26 cellular contexts compared by ENCODE assay signal in the genomic region with DNA sequence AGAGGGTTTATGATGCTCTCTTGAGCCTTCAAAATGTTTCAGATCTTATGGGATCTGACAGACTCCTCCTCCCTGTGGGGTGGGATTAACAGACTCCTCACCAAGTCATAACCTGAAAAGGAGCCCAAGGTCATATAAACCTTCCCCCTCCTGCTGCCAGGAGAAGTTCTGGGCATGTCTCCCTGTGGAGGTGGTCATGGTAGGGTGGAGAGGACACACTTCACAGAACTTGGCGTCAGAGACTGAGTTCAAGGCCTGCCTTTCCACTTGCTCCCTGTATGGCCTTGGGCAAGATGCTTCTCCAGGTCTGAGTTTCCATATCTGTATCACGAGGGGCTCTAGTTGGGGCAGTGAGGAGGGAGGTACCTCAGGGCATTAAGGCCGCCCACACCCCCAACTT. TPM values are rescaled to one million over a fixed set of nuclear protein-coding genes. Genes with fewer than 3 reads are reported as not detected.
"Had no signal": no experiment of that assay in that cellular context is flagged by ENCODE, and none has a peak within 500 bp of the region (broad histone marks: within the 10 kb centered on the region; RNA-seq: fewer than 3 reads in every experiment).

No MANE protein-coding gene starts in this region.

- H3K4me3 ChIP-seq: esophagus squamous epithelium, gastroesophageal sphincter had no signal

- H3K9me3 ChIP-seq: esophagus squamous epithelium, gastroesophageal sphincter had no signal

- H3K27me3 ChIP-seq: brain microvascular endothelial cell, esophagus squamous epithelium, gastroesophageal sphincter had no signal

- H3K36me3 ChIP-seq: brain microvascular endothelial cell had no signal

- H3K4me1 ChIP-seq: esophagus squamous epithelium had no signal

- DNase-seq: activated CD4-positive, alpha-beta memory T cell treated with anti-CD3 and anti-CD28 coated beads, Interleukin-2, amount 10 ng/mL, durations not matched to agents 7 days and 5 days; activated CD4-positive, alpha-beta T cell treated with anti-CD3 and anti-CD28 coated beads for 36 hours; activated CD4-positive, alpha-beta T cell treated with anti-CD3 and anti-CD28 coated beads, Interleukin-2, amount 10 ng/mL, durations not matched to agents 7 days and 5 days; activated CD4-positive, alpha-beta T cell treated with anti-CD3 and anti-CD28 coated beads, Interleukin-2, amount 50 U/mL, for 4 hours; activated CD4-positive, CD25-positive, alpha-beta regulatory T cell; activated CD4-positive, CD25-positive, alpha-beta regulatory T cell treated with anti-CD3 and anti-CD28 coated beads, Interleukin-2, amount 50 U/mL, for 72 hours; activated CD8-positive, alpha-beta memory T cell treated with anti-CD3 and anti-CD28 coated beads, Interleukin-2, amount 50 U/mL, for 48 hours; activated gamma-delta T cell; activated naive CD4-positive, alpha-beta T cell; activated naive CD4-positive, alpha-beta T cell treated with anti-CD3 and anti-CD28 coated beads, Interleukin-2, amount 10 ng/mL, durations not matched to agents 7 days and 5 days; activated naive CD8-positive, alpha-beta T cell treated with anti-CD3 and anti-CD28 coated beads, Interleukin-2, amount 10 ng/mL, durations not matched to agents 7 days and 5 days; activated T-cell treated with anti-CD3 and anti-CD28 coated beads for 4 hours; activated T-cell treated with anti-CD3 and anti-CD28 coated beads, Interleukin-2, amount 50 U/mL, for 24 hours; activated T-cell treated with anti-CD3 and anti-CD28 coated beads, Interleukin-2, amount 50 U/mL, for 72 hours; amniotic stem cell; anterior cingulate cortex; brain microvascular endothelial cell; cortex of kidney; dermis blood vessel endothelial cell; effector CD4-positive, alpha-beta T cell; effector memory CD8-positive, alpha-beta T cell; esophagus squamous epithelium; foreskin melanocyte; T-helper 2 cell had no signal

RNA-seq across cellular contexts. Expression of a gene that starts 49.3 kb away (rescaled TPM):
- total RNA-seq: T-helper 1 cell treated with Interleukin-12 subunit alpha and Interleukin-12 subunit beta and Interleukin-4 antibody, amounts not matched to agents 30 ng/mL and 1 ng/mL, for 36 hours had no signal
